1 cellular context compared by ENCODE assay signal in the genomic region with DNA sequence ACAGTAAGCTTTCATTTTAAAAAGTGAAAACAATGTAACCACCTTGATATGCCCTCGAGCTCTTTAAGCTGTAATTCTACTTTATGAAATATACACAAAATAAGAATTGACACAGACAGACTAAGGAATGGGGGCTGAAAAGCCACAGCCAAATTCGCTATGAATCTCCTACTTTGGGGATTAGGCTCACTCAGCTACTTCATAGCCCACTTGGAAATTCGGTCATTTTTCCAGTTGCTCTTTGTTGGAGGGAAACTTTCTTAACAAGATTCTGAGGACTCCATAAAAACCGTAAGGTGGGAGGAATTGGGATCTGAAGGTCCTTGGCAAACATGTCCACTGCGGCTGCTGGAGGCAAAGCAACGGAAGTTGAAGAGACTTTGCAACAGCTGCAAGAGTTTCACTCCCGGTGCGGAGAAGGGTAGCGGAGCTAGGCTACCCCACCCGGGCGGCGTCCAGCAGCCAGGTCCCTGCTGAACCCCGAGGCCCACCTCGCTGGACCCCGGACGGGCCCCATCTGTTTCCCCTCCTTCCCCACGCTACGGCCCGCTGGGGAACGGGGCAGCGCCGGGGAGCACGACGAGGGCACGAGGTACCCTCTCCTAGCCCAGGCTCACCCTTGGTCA.
TF ChIP-seq lines count a peak whose summit lies in the region.

No MANE protein-coding gene starts in this region.

TF ChIP-seq in K562, 482 proteins besides CTCF, POLR2A, EP300 and RAD21 (continued from another document and continues in another):
- TF ChIP-seq PATZ1 (CRISPR knock-in tag; IDR thresholded peaks at IDR 0.05; ENCODE audit: borderline replicate concordance) = no peak
- no peak for TF ChIP-seq LEF1 (IDR thresholded peaks at IDR 0.05)
- no peak for TF ChIP-seq SMARCA5 (IDR thresholded peaks at IDR 0.05)
- TF ChIP-seq TBP (optimal IDR thresholded peaks at IDR 0.05; ENCODE audit: low read depth, low read length) = no peak
- no peak for TF ChIP-seq YBX1 (IDR thresholded peaks at IDR 0.05)
- TF ChIP-seq PHB (CRISPR knock-in tag; IDR thresholded peaks at IDR 0.05) = no peak
- no peak for TF ChIP-seq RFX7 (CRISPR knock-in tag; IDR thresholded peaks at IDR 0.05)
- no peak for TF ChIP-seq ZFP1 (CRISPR knock-in tag; IDR thresholded peaks at IDR 0.05)
- no peak for TF ChIP-seq ZNF133 (CRISPR knock-in tag; IDR thresholded peaks at IDR 0.05)
- TF ChIP-seq ETV5 (CRISPR knock-in tag; IDR thresholded peaks at IDR 0.05; ENCODE audit: low read depth) = no peak
- peak; percentile 59; the same call in 1 of the 2 replicates for TF ChIP-seq FOXK1 (CRISPR knock-in tag; IDR thresholded peaks at IDR 0.05; ENCODE audit: borderline replicate concordance)
- TF ChIP-seq ZNF184 (CRISPR knock-in tag; IDR thresholded peaks at IDR 0.05) = no peak
- no peak for TF ChIP-seq ZBTB12 (CRISPR knock-in tag; IDR thresholded peaks at IDR 0.05)
- TF ChIP-seq MYNN (IDR thresholded peaks at IDR 0.05) = no peak
- no peak for TF ChIP-seq MYNN (CRISPR knock-in tag; IDR thresholded peaks at IDR 0.05)
- TF ChIP-seq SMAD4 (CRISPR knock-in tag; conservative IDR thresholded peaks at IDR 0.05) = 0 out of 2 replicates have a peak, but pooled peaks have one; percentile 60
- TF ChIP-seq ILK (tag; IDR thresholded peaks at IDR 0.05; ENCODE audit: borderline replicate concordance, low read depth) = no peak
- TF ChIP-seq, protein P1, sequence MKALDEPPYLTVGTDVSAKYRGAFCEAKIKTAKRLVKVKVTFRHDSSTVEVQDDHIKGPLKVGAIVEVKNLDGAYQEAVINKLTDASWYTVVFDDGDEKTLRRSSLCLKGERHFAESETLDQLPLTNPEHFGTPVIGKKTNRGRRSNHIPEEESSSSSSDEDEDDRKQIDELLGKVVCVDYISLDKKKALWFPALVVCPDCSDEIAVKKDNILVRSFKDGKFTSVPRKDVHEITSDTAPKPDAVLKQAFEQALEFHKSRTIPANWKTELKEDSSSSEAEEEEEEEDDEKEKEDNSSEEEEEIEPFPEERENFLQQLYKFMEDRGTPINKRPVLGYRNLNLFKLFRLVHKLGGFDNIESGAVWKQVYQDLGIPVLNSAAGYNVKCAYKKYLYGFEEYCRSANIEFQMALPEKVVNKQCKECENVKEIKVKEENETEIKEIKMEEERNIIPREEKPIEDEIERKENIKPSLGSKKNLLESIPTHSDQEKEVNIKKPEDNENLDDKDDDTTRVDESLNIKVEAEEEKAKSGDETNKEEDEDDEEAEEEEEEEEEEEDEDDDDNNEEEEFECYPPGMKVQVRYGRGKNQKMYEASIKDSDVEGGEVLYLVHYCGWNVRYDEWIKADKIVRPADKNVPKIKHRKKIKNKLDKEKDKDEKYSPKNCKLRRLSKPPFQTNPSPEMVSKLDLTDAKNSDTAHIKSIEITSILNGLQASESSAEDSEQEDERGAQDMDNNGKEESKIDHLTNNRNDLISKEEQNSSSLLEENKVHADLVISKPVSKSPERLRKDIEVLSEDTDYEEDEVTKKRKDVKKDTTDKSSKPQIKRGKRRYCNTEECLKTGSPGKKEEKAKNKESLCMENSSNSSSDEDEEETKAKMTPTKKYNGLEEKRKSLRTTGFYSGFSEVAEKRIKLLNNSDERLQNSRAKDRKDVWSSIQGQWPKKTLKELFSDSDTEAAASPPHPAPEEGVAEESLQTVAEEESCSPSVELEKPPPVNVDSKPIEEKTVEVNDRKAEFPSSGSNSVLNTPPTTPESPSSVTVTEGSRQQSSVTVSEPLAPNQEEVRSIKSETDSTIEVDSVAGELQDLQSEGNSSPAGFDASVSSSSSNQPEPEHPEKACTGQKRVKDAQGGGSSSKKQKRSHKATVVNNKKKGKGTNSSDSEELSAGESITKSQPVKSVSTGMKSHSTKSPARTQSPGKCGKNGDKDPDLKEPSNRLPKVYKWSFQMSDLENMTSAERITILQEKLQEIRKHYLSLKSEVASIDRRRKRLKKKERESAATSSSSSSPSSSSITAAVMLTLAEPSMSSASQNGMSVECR (CRISPR knock-in tag; IDR thresholded peaks at IDR 0.05) = no peak
- 0 out of 2 replicates have a peak, but pooled peaks have one; percentile 35 for TF ChIP-seq ZNF76 (CRISPR knock-in tag; IDR thresholded peaks at IDR 0.05; ENCODE audit: borderline replicate concordance)
- TF ChIP-seq TCF7 (IDR thresholded peaks at IDR 0.05; ENCODE audit: borderline replicate concordance) = no peak
- TF ChIP-seq DNMT1 (IDR thresholded peaks at IDR 0.05) = no peak
- TF ChIP-seq NR4A1 (CRISPR knock-in tag; IDR thresholded peaks at IDR 0.05) = no peak
- 0 out of 2 replicates have a peak, but pooled peaks have one; percentile 31 for TF ChIP-seq NR4A1 (tag; IDR thresholded peaks at IDR 0.05)
- TF ChIP-seq ARID1B (IDR thresholded peaks at IDR 0.05) = no peak
- no peak for TF ChIP-seq ILF3 (IDR thresholded peaks at IDR 0.05; ENCODE audit: borderline replicate concordance)
- no peak for TF ChIP-seq CREB5 (CRISPR knock-in tag; IDR thresholded peaks at IDR 0.05)
- TF ChIP-seq ERF (CRISPR knock-in tag; IDR thresholded peaks at IDR 0.05) = no peak
- TF ChIP-seq, protein P2, sequence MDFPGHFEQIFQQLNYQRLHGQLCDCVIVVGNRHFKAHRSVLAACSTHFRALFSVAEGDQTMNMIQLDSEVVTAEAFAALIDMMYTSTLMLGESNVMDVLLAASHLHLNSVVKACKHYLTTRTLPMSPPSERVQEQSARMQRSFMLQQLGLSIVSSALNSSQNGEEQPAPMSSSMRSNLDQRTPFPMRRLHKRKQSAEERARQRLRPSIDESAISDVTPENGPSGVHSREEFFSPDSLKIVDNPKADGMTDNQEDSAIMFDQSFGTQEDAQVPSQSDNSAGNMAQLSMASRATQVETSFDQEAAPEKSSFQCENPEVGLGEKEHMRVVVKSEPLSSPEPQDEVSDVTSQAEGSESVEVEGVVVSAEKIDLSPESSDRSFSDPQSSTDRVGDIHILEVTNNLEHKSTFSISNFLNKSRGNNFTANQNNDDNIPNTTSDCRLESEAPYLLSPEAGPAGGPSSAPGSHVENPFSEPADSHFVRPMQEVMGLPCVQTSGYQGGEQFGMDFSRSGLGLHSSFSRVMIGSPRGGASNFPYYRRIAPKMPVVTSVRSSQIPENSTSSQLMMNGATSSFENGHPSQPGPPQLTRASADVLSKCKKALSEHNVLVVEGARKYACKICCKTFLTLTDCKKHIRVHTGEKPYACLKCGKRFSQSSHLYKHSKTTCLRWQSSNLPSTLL (IDR thresholded peaks at IDR 0.05) = no peak
- no peak for TF ChIP-seq TFAM (CRISPR knock-in tag; conservative IDR thresholded peaks at IDR 0.05)
- TF ChIP-seq KLF6 (CRISPR knock-in tag; IDR thresholded peaks at IDR 0.05; ENCODE audit: borderline replicate concordance) = no peak
- no peak for TF ChIP-seq CTCFL (IDR thresholded peaks at IDR 0.05; ENCODE audit: borderline replicate concordance, insufficient read depth, low read depth, low read length, poor library complexity, severe bottlenecking)
- TF ChIP-seq HNRNPK (IDR thresholded peaks at IDR 0.05; ENCODE audit: low read depth, low read length, poor library complexity, severe bottlenecking) = no peak
- 0 out of 2 replicates have a peak, but pooled peaks have one; percentile 55 for TF ChIP-seq ZNF431 (CRISPR knock-in tag; IDR thresholded peaks at IDR 0.05)
- TF ChIP-seq PHB2 (IDR thresholded peaks at IDR 0.05; ENCODE audit: low read depth) = no peak
- TF ChIP-seq RBM14 (IDR thresholded peaks at IDR 0.05; ENCODE audit: borderline replicate concordance, insufficient read depth, low read depth, low read length) = no peak
- peak; percentile 6; the same call in 1 of the 2 replicates for TF ChIP-seq ZBTB1 (CRISPR knock-in tag; IDR thresholded peaks at IDR 0.05; ENCODE audit: borderline replicate concordance, low read depth)
- TF ChIP-seq CBX1 (IDR thresholded peaks at IDR 0.05; ENCODE audit: low read depth) = 0 out of 2 replicates have a peak, but pooled peaks have one; percentile 53
- no peak for TF ChIP-seq XRCC4 (IDR thresholded peaks at IDR 0.05; ENCODE audit: extremely low read depth, insufficient read depth, insufficient read length)
- TF ChIP-seq, protein P3, sequence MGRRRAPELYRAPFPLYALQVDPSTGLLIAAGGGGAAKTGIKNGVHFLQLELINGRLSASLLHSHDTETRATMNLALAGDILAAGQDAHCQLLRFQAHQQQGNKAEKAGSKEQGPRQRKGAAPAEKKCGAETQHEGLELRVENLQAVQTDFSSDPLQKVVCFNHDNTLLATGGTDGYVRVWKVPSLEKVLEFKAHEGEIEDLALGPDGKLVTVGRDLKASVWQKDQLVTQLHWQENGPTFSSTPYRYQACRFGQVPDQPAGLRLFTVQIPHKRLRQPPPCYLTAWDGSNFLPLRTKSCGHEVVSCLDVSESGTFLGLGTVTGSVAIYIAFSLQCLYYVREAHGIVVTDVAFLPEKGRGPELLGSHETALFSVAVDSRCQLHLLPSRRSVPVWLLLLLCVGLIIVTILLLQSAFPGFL (CRISPR knock-in tag; IDR thresholded peaks at IDR 0.05) = 0 out of 2 replicates have a peak, but pooled peaks have one; percentile 71
- TF ChIP-seq, protein P4, sequence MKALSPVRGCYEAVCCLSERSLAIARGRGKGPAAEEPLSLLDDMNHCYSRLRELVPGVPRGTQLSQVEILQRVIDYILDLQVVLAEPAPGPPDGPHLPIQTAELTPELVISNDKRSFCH (CRISPR knock-in tag; IDR thresholded peaks at IDR 0.05) = no peak
- TF ChIP-seq, protein P4 (tag; IDR thresholded peaks at IDR 0.05) = 0 out of 2 replicates have a peak, but pooled peaks have one; percentile 52
- no peak for TF ChIP-seq PTTG1 (tag; IDR thresholded peaks at IDR 0.05; ENCODE audit: low read depth)
- TF ChIP-seq ZNF274 (IDR thresholded peaks at IDR 0.05; ENCODE audit: borderline replicate concordance, low read depth, low read length) = no peak
- TF ChIP-seq CGGBP1 (CRISPR knock-in tag; IDR thresholded peaks at IDR 0.05) = no peak
- peak; percentile 20; the same call in 1 of the 2 replicates for TF ChIP-seq TOE1 (IDR thresholded peaks at IDR 0.05; ENCODE audit: borderline replicate concordance)
- no peak for TF ChIP-seq TOE1 (CRISPR knock-in tag; IDR thresholded peaks at IDR 0.05; ENCODE audit: borderline replicate concordance, low read depth)
